ENCODE assay signal across 23 cellular contexts in genomic region chr7:101428093-101428866, GRCh38.
"Had no signal": no experiment of that assay in that cellular context is flagged by ENCODE, and none has a peak within 500 bp of the region (broad histone marks: within the 10 kb centered on the region; RNA-seq: fewer than 3 reads in every experiment).

No MANE protein-coding gene starts in this region.

- H3K27me3 ChIP-seq: vagina had no signal

- H3K27me3 Mint-ChIP-seq: activated naive CD8-positive, alpha-beta T cell treated with anti-CD3 and anti-CD28 coated beads for 36 hours; progenitor cell of endocrine pancreas had no signal

- H3K36me3 Mint-ChIP-seq: activated naive CD8-positive, alpha-beta T cell treated with anti-CD3 and anti-CD28 coated beads for 36 hours had no signal

- H3K36me3 ChIP-seq: lower lobe of right lung, suprapubic skin, transverse colon, vagina had no signal

- H3K4me3 ChIP-seq: lower lobe of right lung, suprapubic skin, transverse colon, vagina had no signal

- H3K9me3 ChIP-seq: lower lobe of right lung, suprapubic skin, transverse colon, vagina had no signal

- ATAC-seq: activated CD8-positive, alpha-beta T cell treated with anti-CD3 and anti-CD28 coated beads for 36 hours; activated T-helper 17 cell treated with anti-CD3 and anti-CD28 coated beads, Interleukin-2, amount 50 U/mL, for 72 hours; effector memory CD8-positive, alpha-beta T cell; lower lobe of right lung had no signal

- H3K27ac Mint-ChIP-seq: activated CD4-positive, alpha-beta T cell treated with anti-CD3 and anti-CD28 coated beads, Interleukin-2, amount 10 ng/mL, durations not matched to agents 24 days and 14 days; activated CD8-positive, alpha-beta T cell treated with anti-CD3 and anti-CD28 coated beads for 36 hours; activated naive CD8-positive, alpha-beta T cell treated with anti-CD3 and anti-CD28 coated beads for 36 hours; activated T-helper 17 cell treated with anti-CD3 and anti-CD28 coated beads, Interleukin-2, amount 50 U/mL, for 72 hours; brain; effector memory CD8-positive, alpha-beta T cell; mesothelial cell of epicardium; progenitor cell of endocrine pancreas; stimulated activated naive CD8-positive, alpha-beta T cell treated with anti-CD3 and anti-CD28 coated beads, Interleukin-15, Interleukin-2, amounts not matched to agents 100 ng/mL and 50 ng/mL, for 24 hours; T-helper 2 cell treated with Interferon-gamma antibody and Interleukin-4, amounts not matched to agents 5 μg/mL and 100 μg/mL, for 36 hours had no signal

- H3K9me3 Mint-ChIP-seq: activated CD4-positive, alpha-beta T cell treated with anti-CD3 and anti-CD28 coated beads, Interleukin-2, amount 10 ng/mL, durations not matched to agents 24 days and 14 days; activated CD8-positive, alpha-beta T cell treated with anti-CD3 and anti-CD28 coated beads for 36 hours; activated naive CD8-positive, alpha-beta T cell treated with anti-CD3 and anti-CD28 coated beads for 36 hours; activated T-helper 17 cell treated with anti-CD3 and anti-CD28 coated beads, Interleukin-2, amount 50 U/mL, for 72 hours; brain; effector memory CD8-positive, alpha-beta T cell; mesothelial cell of epicardium; stimulated activated naive CD8-positive, alpha-beta T cell treated with anti-CD3 and anti-CD28 coated beads, Interleukin-15, Interleukin-2, amounts not matched to agents 100 ng/mL and 50 ng/mL, for 24 hours; T-helper 2 cell treated with Interferon-gamma antibody and Interleukin-4, amounts not matched to agents 5 μg/mL and 100 μg/mL, for 36 hours had no signal

- H3K4me1 ChIP-seq: lower lobe of right lung, suprapubic skin, transverse colon, vagina had no signal

- H3K27ac ChIP-seq: lower lobe of right lung, suprapubic skin, transverse colon, vagina had no signal

- H3K4me1 Mint-ChIP-seq: activated CD4-positive, alpha-beta T cell treated with anti-CD3 and anti-CD28 coated beads, Interleukin-2, amount 10 ng/mL, durations not matched to agents 24 days and 14 days; activated T-helper 17 cell treated with anti-CD3 and anti-CD28 coated beads, Interleukin-2, amount 50 U/mL, for 72 hours; brain; mesothelial cell of epicardium had no signal

- DNase-seq: activated CD4-positive, alpha-beta T cell treated with anti-CD3 and anti-CD28 coated beads, Interleukin-2, amount 10 ng/mL, durations not matched to agents 24 days and 14 days; activated CD4-positive, CD25-positive, alpha-beta regulatory T cell; activated CD8-positive, alpha-beta T cell treated with anti-CD3 and anti-CD28 coated beads for 36 hours; activated naive CD4-positive, alpha-beta T cell; activated naive CD8-positive, alpha-beta T cell treated with anti-CD3 and anti-CD28 coated beads for 36 hours; activated T-cell treated with anti-CD3 and anti-CD28 coated beads, Interleukin-2, amount 50 U/mL, for 1 hour; anterior cingulate cortex; caudate nucleus; effector memory CD8-positive, alpha-beta T cell; islet precursor cell; lower lobe of right lung; stimulated activated CD4-positive, alpha-beta T cell treated with anti-CD3 and anti-CD28 coated beads, Interleukin-12 subunit alpha, Interleukin-12 subunit beta, amount 100 ng/mL, for 4 hours; stimulated activated CD4-positive, alpha-beta T cell treated with anti-CD3 and anti-CD28 coated beads, Interleukin-1b, Interleukin-23, amount 100 ng/mL, for 48 hours; stimulated activated CD8-positive, alpha-beta memory T cell treated with anti-CD3 and anti-CD28 coated beads, Interleukin-4, amount 100 ng/mL, for 48 hours; transverse colon had no signal

- H3K4me3 Mint-ChIP-seq: activated CD4-positive, alpha-beta T cell treated with anti-CD3 and anti-CD28 coated beads, Interleukin-2, amount 10 ng/mL, durations not matched to agents 24 days and 14 days; activated CD8-positive, alpha-beta T cell treated with anti-CD3 and anti-CD28 coated beads for 36 hours; activated naive CD8-positive, alpha-beta T cell treated with anti-CD3 and anti-CD28 coated beads for 36 hours; activated T-helper 17 cell treated with anti-CD3 and anti-CD28 coated beads, Interleukin-2, amount 50 U/mL, for 72 hours; brain; effector memory CD8-positive, alpha-beta T cell; mesothelial cell of epicardium; T-helper 2 cell treated with Interferon-gamma antibody and Interleukin-4, amounts not matched to agents 5 μg/mL and 100 μg/mL, for 36 hours had no signal
